33 cellular contexts compared by ENCODE assay signal in genomic region chr22:45953178-45953577, GRCh38. TPM values are rescaled to one million over a fixed set of nuclear protein-coding genes. Genes with fewer than 3 reads are reported as not detected.
"Had no signal": no experiment of that assay in that cellular context is flagged by ENCODE, and none has a peak within 500 bp of the region (broad histone marks: within the 10 kb centered on the region; RNA-seq: fewer than 3 reads in every experiment).

No MANE protein-coding gene starts in this region.

- H3K4me1 Mint-ChIP-seq: activated T-helper 17 cell treated with anti-CD3 and anti-CD28 coated beads, Interleukin-2, amount 50 U/mL, for 72 hours; T-helper 17 cell had no signal

- H3K4me3 Mint-ChIP-seq: activated B cell treated with CpG ODN at 0.5 μM for 24 hours; activated CD8-positive, alpha-beta T cell treated with anti-CD3 and anti-CD28 coated beads for 36 hours; activated naive CD8-positive, alpha-beta T cell; activated T-cell treated with anti-CD3 and anti-CD28 coated beads, Interleukin-2, amount 50 U/mL, for 4 hours; activated T-helper 17 cell treated with anti-CD3 and anti-CD28 coated beads, Interleukin-2, amount 50 U/mL, for 72 hours; T-helper 17 cell; T-helper 2 cell treated with Interferon-gamma antibody and Interleukin-4, amounts not matched to agents 5 μg/mL and 100 μg/mL, for 36 hours had no signal

- FAIRE-seq: endometrium, endothelial cell of umbilical vein had no signal

- H3K27me3 ChIP-seq: body of pancreas, colonic mucosa had no signal

- ATAC-seq: activated CD4-positive, CD25-positive, alpha-beta regulatory T cell treated with anti-CD3 and anti-CD28 coated beads, Interleukin-2, amount 50 U/mL, for 24 hours; activated CD8-positive, alpha-beta T cell treated with anti-CD3 and anti-CD28 coated beads for 36 hours; activated T-cell treated with anti-CD3 and anti-CD28 coated beads, Interleukin-2, amount 50 U/mL, for 4 hours; activated T-helper 17 cell treated with anti-CD3 and anti-CD28 coated beads, Interleukin-2, amount 50 U/mL, for 72 hours; body of pancreas; gastroesophageal sphincter; heart right ventricle; T-helper 17 cell had no signal

- H3K4me3 ChIP-seq: body of pancreas, colonic mucosa, esophagus squamous epithelium, gastroesophageal sphincter, heart right ventricle had no signal

- H3K4me1 ChIP-seq: body of pancreas, colonic mucosa, gastroesophageal sphincter, heart right ventricle had no signal

- H3K9me3 ChIP-seq: body of pancreas, colonic mucosa, esophagus squamous epithelium, gastroesophageal sphincter, heart right ventricle had no signal

- H3K27ac Mint-ChIP-seq: activated B cell treated with CpG ODN at 0.5 μM for 24 hours; activated CD8-positive, alpha-beta T cell treated with anti-CD3 and anti-CD28 coated beads for 36 hours; activated naive CD8-positive, alpha-beta T cell; activated T-helper 17 cell treated with anti-CD3 and anti-CD28 coated beads, Interleukin-2, amount 50 U/mL, for 72 hours; T-helper 17 cell; T-helper 2 cell treated with Interferon-gamma antibody and Interleukin-4, amounts not matched to agents 5 μg/mL and 100 μg/mL, for 36 hours had no signal

- H3K36me3 Mint-ChIP-seq: activated naive CD8-positive, alpha-beta T cell had no signal

- H3K9me3 Mint-ChIP-seq: activated B cell treated with CpG ODN at 0.5 μM for 24 hours; activated CD8-positive, alpha-beta T cell treated with anti-CD3 and anti-CD28 coated beads for 36 hours; activated T-cell treated with anti-CD3 and anti-CD28 coated beads, Interleukin-2, amount 50 U/mL, for 4 hours; activated T-helper 17 cell treated with anti-CD3 and anti-CD28 coated beads, Interleukin-2, amount 50 U/mL, for 72 hours; T-helper 2 cell treated with Interferon-gamma antibody and Interleukin-4, amounts not matched to agents 5 μg/mL and 100 μg/mL, for 36 hours had no signal

- H3K36me3 ChIP-seq: colonic mucosa, gastroesophageal sphincter, heart right ventricle, WERI-Rb-1 had no signal

- DNase-seq: activated B cell treated with CpG ODN at 0.5 μM for 24 hours; activated CD4-positive, alpha-beta T cell treated with anti-CD3 and anti-CD28 coated beads for 48 hours; activated CD4-positive, alpha-beta T cell treated with anti-CD3 and anti-CD28 coated beads, Interleukin-2, amount 50 U/mL, for 1 hour; activated CD4-positive, alpha-beta T cell treated with anti-CD3 and anti-CD28 coated beads, Interleukin-2, amount 50 U/mL, for 48 hours; activated CD8-positive, alpha-beta memory T cell treated with anti-CD3 and anti-CD28 coated beads for 24 hours; activated CD8-positive, alpha-beta T cell treated with anti-CD3 and anti-CD28 coated beads for 36 hours; activated effector memory CD4-positive, alpha-beta T cell treated with Interleukin-2 at 50 U/mL for 16 hours; activated gamma-delta T cell treated with Interleukin-2 at 50 U/mL for 16 hours; activated naive CD4-positive, alpha-beta T cell treated with anti-CD3 and anti-CD28 coated beads, Interleukin-2, amount 50 U/mL, for 16 hours; activated naive CD4-positive, alpha-beta T cell treated with Interleukin-2 at 50 U/mL for 16 hours; activated T-cell treated with anti-CD3 and anti-CD28 coated beads, Interleukin-2, amount 50 U/mL, for 4 hours; amniotic stem cell; anterior cingulate cortex; body of pancreas; caudate nucleus; colonic mucosa; effector CD8-positive, alpha-beta T cell; esophagus squamous epithelium; foreskin melanocyte; heart right ventricle; T-helper 17 cell; T1000; WERI-Rb-1 had no signal

- H3K27ac ChIP-seq: body of pancreas, colonic mucosa, epithelial cell of prostate, esophagus squamous epithelium, gastroesophageal sphincter, heart right ventricle, WERI-Rb-1 had no signal

RNA-seq across cellular contexts. Expression of gene WNT7B, which starts 23.8 kb away (rescaled TPM):
- total RNA-seq: activated B cell treated with CpG ODN at 0.5 μM for 24 hours; activated CD8-positive, alpha-beta T cell treated with anti-CD3 and anti-CD28 coated beads for 36 hours; activated T-helper 17 cell treated with anti-CD3 and anti-CD28 coated beads, Interleukin-2, amount 50 U/mL, for 72 hours; dermis microvascular lymphatic vessel endothelial cell; endothelial cell of umbilical vein; heart right ventricle; T-helper 17 cell had no signal
- polyA plus RNA-seq: endothelial cell of umbilical vein, fibroblast of lung, heart right ventricle had no signal
